13 cellular contexts compared by ENCODE assay signal in genomic region chr20:17558941-17559304, GRCh38. TPM values are rescaled to one million over a fixed set of nuclear protein-coding genes. Genes with fewer than 3 reads are reported as not detected.
DNase-seq lines count a peak whose midpoint lies in the region; ATAC-seq and TF ChIP-seq lines count a peak whose summit lies in the region.
"Had no signal": no experiment of that assay in that cellular context is flagged by ENCODE, and none has a peak within 500 bp of the region (broad histone marks: within the 10 kb centered on the region; RNA-seq: fewer than 3 reads in every experiment).

No MANE protein-coding gene starts in this region.

- TF ChIP-seq CTCF in heart right ventricle (IDR thresholded peaks at IDR 0.05) (no peak), colonic mucosa (IDR thresholded peaks at IDR 0.05) (no peak), uterus (IDR thresholded peaks at IDR 0.05) (no peak)

- peaks cover 0 to 46% (median 31%) of the 10 kb centered on the region in 9 donors for H3K4me1 ChIP-seq in heart right ventricle
- H3K4me1 ChIP-seq in colonic mucosa: peaks cover 11% of the 10 kb centered on the region
- H3K4me1 ChIP-seq in muscle layer of duodenum (ENCODE audit: control insufficient read depth in 1 of 2, insufficient read depth in 2 of 2, low read length in 2 of 2): peaks cover 24 to 32% of the 10 kb centered on the region in 2 donors
- H3K4me1 ChIP-seq in uterus: peaks cover 19 to 29% of the 10 kb centered on the region in 2 donors
- H3K4me1 ChIP-seq: BLaER1 had no signal

- WGBS in heart right ventricle, 2 donors: 75 to 80% methylated on average over 1 of the region's 1 CpG

- TF ChIP-seq POLR2A in uterus (IDR thresholded peaks at IDR 0.05): no peak

- no peak for ATAC-seq in heart right ventricle
- ATAC-seq in left ventricle myocardium superior: no peak
- ATAC-seq in HG03469 (IDR thresholded peaks at IDR 0.05; ENCODE audit: unreplicated experiment): no peak
- ATAC-seq: T-helper 17 cell had no signal

- peak overlapping the region in 9 of 10 donors; percentile 49 to 89 (median 82) for H3K27ac ChIP-seq in heart right ventricle
- H3K27ac ChIP-seq in colonic mucosa: peak overlapping the region; percentile 78
- peak overlapping the region; percentile 96 for H3K27ac ChIP-seq in muscle layer of duodenum (ENCODE audit: low read length)
- H3K27ac ChIP-seq in uterus: peak overlapping the region; percentile 92 to 98
- H3K27ac ChIP-seq: BLaER1 had no signal

- H3K4me3 ChIP-seq in heart right ventricle (peak overlapping the region in 1 of 10 donors; percentile 17), colonic mucosa (no peak overlapping the region), muscle layer of duodenum (ENCODE audit: low read depth in 1 of 2, low read length in 2 of 2) (peak overlapping the region in 1 of 2 donors; percentile 52), uterus (no peak overlapping the region)
- H3K4me3 ChIP-seq: BLaER1 had no signal

- H3K9me3 ChIP-seq in heart right ventricle (no peaks in the 10 kb centered on the region), colonic mucosa (no peaks in the 10 kb centered on the region), muscle layer of duodenum (ENCODE audit: control insufficient read depth in 1 of 2, low read length in 2 of 2) (no peaks in the 10 kb centered on the region), uterus (no peaks in the 10 kb centered on the region)
- H3K9me3 ChIP-seq: BLaER1 had no signal

- intact Hi-C loops in heart right ventricle (cut with DNase I): no loop called here
- intact Hi-C loops in left ventricle myocardium superior (cut with micrococcal nuclease): no loop called here
- intact Hi-C loops in colonic mucosa (cut with DNase I): no loop called here
- intact Hi-C loops in uterus (cut with DNase I; ENCODE audit: low total_unique reads): no loop called here
- intact Hi-C loops in posterior cingulate gyrus (cut with DNase I): no loop called here

- DNase-seq in heart right ventricle: no peak
- no peak for DNase-seq in left ventricle myocardium superior
- no peak for DNase-seq in colonic mucosa
- no peak for DNase-seq in uterus
- no peak for DNase-seq in posterior cingulate gyrus
- DNase-seq in stimulated activated naive CD4-positive, alpha-beta T cell (lab: John Stamatoyannopoulos, UW): no peak
- DNase-seq: activated gamma-delta T cell, KG1, NCI-H524, T-helper 17 cell had no signal

- H3K36me3 ChIP-seq in heart right ventricle (no peaks in the 10 kb centered on the region), colonic mucosa (no peaks in the 10 kb centered on the region), muscle layer of duodenum (ENCODE audit: control insufficient read depth in 1 of 2, insufficient read depth in 2 of 2, low read length in 2 of 2) (peaks cover 0 to 13% of the 10 kb centered on the region in 2 donors), uterus (no peaks in the 10 kb centered on the region)
- H3K36me3 ChIP-seq: BLaER1 had no signal

- H3K27me3 ChIP-seq in heart right ventricle (no peaks in the 10 kb centered on the region), colonic mucosa (no peaks in the 10 kb centered on the region), muscle layer of duodenum (ENCODE audit: low read depth, low read length) (no peaks in the 10 kb centered on the region), uterus (no peaks in the 10 kb centered on the region)
- H3K27me3 ChIP-seq: BLaER1 had no signal

- no peak overlapping the region for H3K9ac ChIP-seq in colonic mucosa (ENCODE audit: low read depth in 2 of 2, low read length in 2 of 2)
- H3K9ac ChIP-seq: BLaER1 had no signal

RNA-seq across cellular contexts. Expression of gene DSTN, which starts 11.0 kb away (rescaled TPM):
- total RNA-seq in heart right ventricle: 100 to 1,000 TPM; 353 to 802 (median 569) TPM
- 100 to 1,000 TPM; 261 to 538 TPM for polyA plus RNA-seq in heart right ventricle
- 836 TPM for total RNA-seq in left ventricle myocardium superior
- total RNA-seq in colonic mucosa: 100 to 1,000 TPM; 247 to 437 TPM
- total RNA-seq in uterus: 100 to 1,000 TPM; 294 to 674 (median 623) TPM

RNA-seq across cellular contexts. Expression of gene BFSP1, which starts 27.7 kb away (rescaled TPM):
- total RNA-seq in heart right ventricle: 1 to 10 TPM in 2 of 10 donors, under 1 TPM in 8; 0.27 to 1.9 (median 0.70) TPM
- under 1 TPM; 0.19 to 0.44 TPM for polyA plus RNA-seq in heart right ventricle
- 0.55 TPM for total RNA-seq in left ventricle myocardium superior
- under 1 TPM; 0.50 to 0.59 TPM for total RNA-seq in colonic mucosa
- total RNA-seq in uterus: 1 to 10 TPM; 1.5 to 5.1 (median 3.1) TPM
